In the genomic region with DNA sequence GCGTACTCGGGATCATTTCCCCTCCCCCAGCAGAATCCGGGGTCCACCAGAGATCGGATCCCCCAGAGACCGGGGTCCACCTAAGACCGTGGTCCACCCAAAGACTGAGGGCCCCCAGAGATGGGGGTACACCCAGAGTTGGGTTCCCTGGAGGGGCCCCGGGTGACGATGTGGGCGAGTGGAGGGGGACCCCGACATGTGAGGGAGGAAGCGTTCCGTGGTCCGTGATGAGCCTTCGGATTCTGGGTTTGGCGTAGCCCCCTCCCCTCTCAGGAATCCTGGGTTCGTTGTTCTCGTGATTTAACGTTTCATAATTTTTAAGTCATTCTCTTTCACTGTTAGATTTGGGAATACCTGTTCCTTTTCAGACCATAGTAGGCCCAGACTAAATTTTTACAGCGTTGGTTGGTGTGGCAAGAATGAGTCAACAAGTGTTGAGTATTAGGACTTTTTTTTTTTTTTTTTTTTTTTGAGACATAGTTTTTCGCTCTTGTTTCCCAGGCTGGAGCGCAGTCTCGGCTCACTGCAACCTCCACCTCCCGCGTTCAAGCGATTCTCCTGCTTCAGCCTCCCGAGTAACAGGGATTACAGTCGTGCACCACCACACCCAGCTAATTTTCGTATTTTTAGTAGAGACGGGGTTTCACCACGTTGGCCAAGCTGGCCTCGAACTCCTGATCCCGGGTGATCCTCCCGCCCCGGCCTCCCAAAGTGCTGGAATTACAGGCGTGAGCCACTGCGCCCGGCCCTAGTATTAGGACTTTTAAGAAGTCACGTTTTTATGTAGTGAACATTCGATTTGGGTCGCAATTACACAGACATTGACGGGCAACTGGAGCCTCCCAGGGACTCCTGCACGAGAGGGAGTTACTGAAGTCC, we compare ENCODE assay signal across 8 cellular contexts. TPM values are rescaled to one million over a fixed set of nuclear protein-coding genes. Genes with fewer than 3 reads are reported as not detected.
DNase-seq lines count a peak whose midpoint lies in the region; ATAC-seq and TF ChIP-seq lines count a peak whose summit lies in the region.

No MANE protein-coding gene starts in this region.

- H3K4me1 ChIP-seq in Panc1 (ENCODE audit: control insufficient read depth, insufficient read depth, low read length) (peaks cover 14% of the 10 kb centered on the region), endocrine pancreas (ENCODE audit: control insufficient read depth, insufficient read depth, low read length) (peaks cover 9% of the 10 kb centered on the region)

- in situ Hi-C loops in Panc1 (cut with HindIII; ENCODE audit: low pct_unique_long_range_greater_than_20kb, low sequenced_read_pairs), result no loop called here

- ATAC-seq in GM19455 (IDR thresholded peaks at IDR 0.05; ENCODE audit: unreplicated experiment) (peak; percentile 4), Panc1 (peak; percentile 6; the same call in 1 of the 2 replicates)

- peaks cover 31% of the 10 kb centered on the region for H3K4me1 Mint-ChIP-seq in nephron

- BruUV-seq in Panc1 (replicated peaks; lab: Mats Ljungman, UMichigan), result TSS peak; percentile 88

- H3K9ac ChIP-seq in endocrine pancreas (ENCODE audit: control insufficient read depth, insufficient read depth, low read length), result peak overlapping the region; percentile 95

- peak overlapping the region; percentile 90 for H3K4me3 ChIP-seq in AG04450 (ENCODE audit: low read depth, low read length)
- H3K4me3 ChIP-seq in Panc1 (ENCODE audit: low read depth in 2 of 2, low read length in 2 of 2), result peak overlapping the region; percentile 96 to 99
- peak overlapping the region; percentile 78 for H3K4me3 ChIP-seq in endocrine pancreas (ENCODE audit: control insufficient read depth, insufficient read depth, low read length)

- peaks cover 4% of the 10 kb centered on the region for H3K36me3 ChIP-seq in Panc1 (ENCODE audit: control insufficient read depth, insufficient read depth, low read length)
- H3K36me3 ChIP-seq in endocrine pancreas (ENCODE audit: control insufficient read depth, insufficient read depth, low read length), result no peaks in the 10 kb centered on the region

- peak overlapping the region; percentile 98 for H3K27ac ChIP-seq in AG04450 (ENCODE audit: low read depth, low read length)
- peak overlapping the region; percentile 92 for H3K27ac ChIP-seq in Panc1 (ENCODE audit: low read length)

- intact Hi-C loops in Panc1 (cut with micrococcal nuclease; ENCODE audit: unreplicated experiment), result no loop called here

- peak overlapping the region in 2 of 3 experiments; percentile 74 to 98 for H3K27ac Mint-ChIP-seq in nephron

- H3K4me3 Mint-ChIP-seq in nephron, result peak overlapping the region; percentile 97 to 100 (median 100)

- TF ChIP-seq CTCF in AG04450 (IDR thresholded peaks at IDR 0.05; ENCODE audit: low read depth, low read length), result no peak
- no peak for TF ChIP-seq CTCF in Panc1 (IDR thresholded peaks at IDR 0.05)
- TF ChIP-seq CTCF in nephron (IDR thresholded peaks at IDR 0.05; ENCODE audit: unreplicated experiment in 3 of 3), result no peak

- no peaks in the 10 kb centered on the region for H3K27me3 ChIP-seq in AG04450 (ENCODE audit: control insufficient read depth, insufficient read depth, low read length)
- H3K27me3 ChIP-seq in Panc1 (ENCODE audit: control insufficient read depth, insufficient read depth, low read length), result no peaks in the 10 kb centered on the region
- no peaks in the 10 kb centered on the region for H3K27me3 ChIP-seq in endocrine pancreas (ENCODE audit: control insufficient read depth, insufficient read depth, low read length)

- POLR2A ChIA-PET in AG04450 (lab: Yijun Ruan, JAX), result interaction anchor here (0.6 to 2.2 kb wide), 6 partner anchors 19 to 67 kb away, joined by 3 to 11 read pairs (median 3); a partner anchor contains a TSS
- POLR2A ChIA-PET in Panc1 (lab: Charles Lee), result interaction anchor here (0.6 kb wide), 1 partner anchor 285 kb away, joined by 3 read pairs; no protein-coding TSS in a partner anchor

- peaks cover 27% of the 10 kb centered on the region for H3K36me3 Mint-ChIP-seq in nephron (ENCODE audit: low read depth)

- H3K9me3 ChIP-seq in AG04450 (ENCODE audit: control insufficient read depth, insufficient read depth, low read length) (peaks cover 3% of the 10 kb centered on the region; the same call in 1 of the 2 replicates), Panc1 (ENCODE audit: control insufficient read depth, insufficient read depth, low read depth, low read length) (no peaks in the 10 kb centered on the region), endocrine pancreas (ENCODE audit: control insufficient read depth, low read length) (no peaks in the 10 kb centered on the region)

- CTCF ChIA-PET in AG04450 (lab: Charles Lee), result no interaction called here
- CTCF ChIA-PET in Panc1 (lab: Charles Lee), result no interaction called here

- H3K27me3 Mint-ChIP-seq in nephron (ENCODE audit: low read depth), result no peaks in the 10 kb centered on the region

- H3K9me3 Mint-ChIP-seq in nephron, result no peaks in the 10 kb centered on the region

- DNase-seq in AG04450 (ENCODE audit: low read depth, low spot score) (no peak), Panc1 (ENCODE audit: low read depth, low spot score) (no peak), NCI-H146 treated with DMSO at 0.1 percent for 48 hours (lab: John Stamatoyannopoulos, UW; ENCODE audit: unreplicated experiment) (no peak), RPMI8226 (no peak), anterior cingulate cortex (lab: John Stamatoyannopoulos, UW) (no peak)

RNA-seq across cellular contexts. Expression of a gene that starts 0.7 kb away (rescaled TPM):
- polyA plus RNA-seq in AG04450 (2011; rRNA removed), result 33.4 and 34.9 TPM in 2 replicates
- 26.9 and 27.4 TPM in 2 replicates for polyA minus RNA-seq in AG04450 (2011; rRNA and poly(A)+ RNA removed)
- 79.5 TPM for total RNA-seq in Panc1 (2021; ENCODE audit: unreplicated experiment)
- polyA plus RNA-seq in Panc1 (2012; ENCODE audit: insufficient read length), result 66.5 TPM

RNA-seq across cellular contexts. Expression of a gene that starts 36.8 kb away (rescaled TPM):
- polyA plus RNA-seq in AG04450 (2011; rRNA removed), result not detected in 2 replicates
- polyA minus RNA-seq in AG04450 (2011; rRNA and poly(A)+ RNA removed), result not detected in 2 replicates
- not detected for total RNA-seq in Panc1 (2021; ENCODE audit: unreplicated experiment)
- not detected for polyA plus RNA-seq in Panc1 (2012; ENCODE audit: insufficient read length)

RNA-seq across cellular contexts. Expression of a gene that starts 57.4 kb away (rescaled TPM):
- 33.5 and 34.0 TPM in 2 replicates for polyA plus RNA-seq in AG04450 (2011; rRNA removed)
- polyA minus RNA-seq in AG04450 (2011; rRNA and poly(A)+ RNA removed), result 56.4 and 73.5 TPM in 2 replicates
- total RNA-seq in Panc1 (2021; ENCODE audit: unreplicated experiment), result 87.0 TPM
- 35.9 TPM for polyA plus RNA-seq in Panc1 (2012; ENCODE audit: insufficient read length)
